Comparison of ENCODE assay signal across 14 cellular contexts in the genomic region with DNA sequence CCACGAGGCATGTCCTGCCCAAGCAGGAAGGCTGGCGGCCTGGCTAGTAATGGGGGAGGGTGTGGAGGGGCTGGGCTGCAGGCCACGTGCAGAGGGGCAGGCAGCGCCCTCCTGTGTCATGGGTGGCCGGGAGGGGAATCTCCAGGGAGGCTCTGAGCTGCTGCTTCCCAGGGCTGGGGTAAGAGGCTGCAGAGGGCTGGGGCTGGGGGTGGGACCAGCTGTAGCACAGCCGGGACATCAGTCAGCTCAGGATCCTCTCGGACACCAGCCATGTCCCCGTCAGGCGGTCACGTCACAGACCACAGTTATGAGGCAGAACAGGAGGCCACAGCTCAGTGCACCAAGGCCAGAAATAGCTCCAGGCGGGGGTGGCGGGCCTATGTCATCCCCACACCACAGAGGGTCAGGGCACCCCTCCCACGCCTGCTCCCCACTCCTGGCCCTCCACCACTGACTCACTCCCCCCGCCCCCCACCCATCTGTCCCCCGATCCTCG. TPM values are rescaled to one million over a fixed set of nuclear protein-coding genes. Genes with fewer than 3 reads are reported as not detected.
DNase-seq lines count a peak whose midpoint lies in the region; ATAC-seq and TF ChIP-seq lines count a peak whose summit lies in the region.
"Had no signal": no experiment of that assay in that cellular context is flagged by ENCODE, and none has a peak within 500 bp of the region (broad histone marks: within the 10 kb centered on the region; RNA-seq: fewer than 3 reads in every experiment).

No MANE protein-coding gene starts in this region.

- TF ChIP-seq RAD21 in liver (IDR thresholded peaks at IDR 0.05), result no peak

- H3K4me1 ChIP-seq in liver (ENCODE audit: control insufficient read depth in 4 of 4, insufficient read depth in 4 of 4, low read length in 3 of 4), result peaks cover 40 to 84% (median 77%) of the 10 kb centered on the region in 4 donors

- no peak overlapping the region for H3K9ac ChIP-seq in liver (ENCODE audit: low read depth in 1 of 2, low read length in 2 of 2)

- DNase-seq in EH (ENCODE audit: low read depth) (peak; percentile 63), HCEC 1CT (peak; percentile 22), UCSD-AML1 (lab: John Stamatoyannopoulos, UW; ENCODE audit: unreplicated experiment) (peak; percentile 21), DMS53 (lab: John Stamatoyannopoulos, UW) (no peak)
- no peak for DNase-seq in central memory CD4-positive, alpha-beta T cell
- DNase-seq: activated CD4-positive, alpha-beta memory T cell treated with anti-CD3 and anti-CD28 coated beads, Interleukin-2, amount 10 ng/mL, durations not matched to agents 7 days and 5 days; foreskin melanocyte; NCI-H2029 treated with DMSO at 0.1 percent for 48 hours; stimulated activated naive CD8-positive, alpha-beta T cell treated with anti-CD3 and anti-CD28 coated beads, Interleukin-15, Interleukin-2, amounts not matched to agents 100 U/mL and 50 U/mL, for 24 hours had no signal

- WGBS in liver, result 45% methylated on average over 16 of the region's 16 CpGs

- peak overlapping the region; percentile 74 to 78 for H3K27ac ChIP-seq in liver (ENCODE audit: low read depth in 1 of 2, low read length in 2 of 2)
- H3K27ac ChIP-seq: SJSA1, skin epidermis had no signal

- no peaks in the 10 kb centered on the region for H3K36me3 ChIP-seq in liver (ENCODE audit: control insufficient read depth in 4 of 4, insufficient read depth in 3 of 4, low read depth in 1 of 4, low read length in 3 of 4)
- H3K36me3 ChIP-seq: SJSA1 had no signal

- no peaks in the 10 kb centered on the region for H3K27me3 ChIP-seq in liver (ENCODE audit: control insufficient read depth in 4 of 4, insufficient read depth in 4 of 4, low read length in 3 of 4)
- H3K27me3 ChIP-seq: SJSA1 had no signal

- H3K9me3 ChIP-seq in liver (ENCODE audit: control insufficient read depth in 4 of 4, low read length in 3 of 4), result no peaks in the 10 kb centered on the region

- TF ChIP-seq CTCF in liver (IDR thresholded peaks at IDR 0.05; ENCODE audit: low read depth, low read length, missing input control), result no peak

- no peak overlapping the region for H3K4me3 ChIP-seq in liver (ENCODE audit: low read depth in 1 of 3, low read length in 3 of 3)
- H3K4me3 ChIP-seq: SJSA1, skin epidermis had no signal

- ATAC-seq in HG03378 (IDR thresholded peaks at IDR 0.05; ENCODE audit: unreplicated experiment), result no peak
- no peak for ATAC-seq in HG02678 (IDR thresholded peaks at IDR 0.05; ENCODE audit: unreplicated experiment)
- ATAC-seq: stimulated activated naive CD8-positive, alpha-beta T cell treated with anti-CD3 and anti-CD28 coated beads, Interleukin-15, Interleukin-2, amounts not matched to agents 100 U/mL and 50 U/mL, for 24 hours had no signal

TF ChIP-seq in liver, 16 proteins besides CTCF, POLR2A, EP300 and RAD21:
- TF ChIP-seq SP1 (IDR thresholded peaks at IDR 0.05) (no peak), JUND (IDR thresholded peaks at IDR 0.05) (no peak), EGR1 (IDR thresholded peaks at IDR 0.05; ENCODE audit: low read depth in 2 of 2) (no peak), YY1 (IDR thresholded peaks at IDR 0.05) (no peak), HNF4G (IDR thresholded peaks at IDR 0.05) (no peak)
- TF ChIP-seq, protein P1, sequence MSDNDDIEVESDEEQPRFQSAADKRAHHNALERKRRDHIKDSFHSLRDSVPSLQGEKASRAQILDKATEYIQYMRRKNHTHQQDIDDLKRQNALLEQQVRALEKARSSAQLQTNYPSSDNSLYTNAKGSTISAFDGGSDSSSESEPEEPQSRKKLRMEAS (IDR thresholded peaks at IDR 0.05), result no peak
- TF ChIP-seq, protein P2, sequence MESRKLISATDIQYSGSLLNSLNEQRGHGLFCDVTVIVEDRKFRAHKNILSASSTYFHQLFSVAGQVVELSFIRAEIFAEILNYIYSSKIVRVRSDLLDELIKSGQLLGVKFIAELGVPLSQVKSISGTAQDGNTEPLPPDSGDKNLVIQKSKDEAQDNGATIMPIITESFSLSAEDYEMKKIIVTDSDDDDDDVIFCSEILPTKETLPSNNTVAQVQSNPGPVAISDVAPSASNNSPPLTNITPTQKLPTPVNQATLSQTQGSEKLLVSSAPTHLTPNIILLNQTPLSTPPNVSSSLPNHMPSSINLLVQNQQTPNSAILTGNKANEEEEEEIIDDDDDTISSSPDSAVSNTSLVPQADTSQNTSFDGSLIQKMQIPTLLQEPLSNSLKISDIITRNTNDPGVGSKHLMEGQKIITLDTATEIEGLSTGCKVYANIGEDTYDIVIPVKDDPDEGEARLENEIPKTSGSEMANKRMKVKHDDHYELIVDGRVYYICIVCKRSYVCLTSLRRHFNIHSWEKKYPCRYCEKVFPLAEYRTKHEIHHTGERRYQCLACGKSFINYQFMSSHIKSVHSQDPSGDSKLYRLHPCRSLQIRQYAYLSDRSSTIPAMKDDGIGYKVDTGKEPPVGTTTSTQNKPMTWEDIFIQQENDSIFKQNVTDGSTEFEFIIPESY (IDR thresholded peaks at IDR 0.05), result no peak
- TF ChIP-seq, protein P3, sequence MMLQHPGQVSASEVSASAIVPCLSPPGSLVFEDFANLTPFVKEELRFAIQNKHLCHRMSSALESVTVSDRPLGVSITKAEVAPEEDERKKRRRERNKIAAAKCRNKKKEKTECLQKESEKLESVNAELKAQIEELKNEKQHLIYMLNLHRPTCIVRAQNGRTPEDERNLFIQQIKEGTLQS (IDR thresholded peaks at IDR 0.05), result no peak

RNA-seq across cellular contexts. Expression of a gene that starts 21.1 kb away (rescaled TPM):
- total RNA-seq in liver, result 1 to 10 TPM in 1 of 2 donors, under 1 TPM in 1; 0.33 to 1.1 TPM
- polyA plus RNA-seq in liver, result 10 to 100 TPM in 1 of 2 donors, 1 to 10 TPM in 1; 1.2 to 10.4 TPM

Comparison
In these comparisons a context has a peak if more than half of its experiments do, and no peak if none do; other contexts are left out.
1. DNase-seq: peak in EH (single experiment), HCEC 1CT (single experiment) and UCSD-AML1 (single experiment); none in DMS53 (single experiment) and central memory CD4-positive, alpha-beta T cell (single experiment).